24 cellular contexts compared by ENCODE assay signal in the genomic region with DNA sequence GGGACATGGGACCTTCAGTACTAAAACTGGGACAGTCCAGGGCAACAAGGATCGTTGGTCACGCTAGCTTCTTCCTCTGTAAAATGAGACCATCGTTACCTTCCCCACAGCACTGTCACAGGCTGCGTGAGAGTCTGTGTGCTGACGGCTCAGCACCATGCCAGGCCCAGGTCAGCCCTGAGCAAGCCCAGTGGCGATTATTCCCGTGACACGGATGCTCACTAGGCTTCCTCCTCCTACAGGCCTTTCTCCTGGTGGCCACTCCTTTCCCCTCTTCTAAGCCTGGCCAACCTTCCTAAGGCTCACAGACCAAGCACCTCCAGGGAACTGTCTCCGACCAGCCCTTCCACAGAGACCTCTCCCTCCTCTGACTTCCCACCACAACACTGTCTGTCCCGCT.
DNase-seq lines count a peak whose midpoint lies in the region; ATAC-seq and TF ChIP-seq lines count a peak whose summit lies in the region.
"Had no signal": no experiment of that assay in that cellular context is flagged by ENCODE, and none has a peak within 500 bp of the region (broad histone marks: within the 10 kb centered on the region; RNA-seq: fewer than 3 reads in every experiment).

No MANE protein-coding gene starts in this region.

- no peaks in the 10 kb centered on the region for H3K9me3 Mint-ChIP-seq in stimulated activated naive CD8-positive, alpha-beta T cell treated with anti-CD3 and anti-CD28 coated beads, Interleukin-15, Interleukin-2, amounts not matched to agents 100 ng/mL and 50 ng/mL, for 24 hours
- no peaks in the 10 kb centered on the region for H3K9me3 Mint-ChIP-seq in activated CD8-positive, alpha-beta T cell treated with anti-CD3 and anti-CD28 coated beads, Interleukin-2, amount 10 ng/mL, durations not matched to agents 7 days and 5 days (ENCODE audit: insufficient read depth)
- no peaks in the 10 kb centered on the region for H3K9me3 Mint-ChIP-seq in endothelial cell (ENCODE audit: unreplicated experiment)

- ATAC-seq in stimulated activated naive CD8-positive, alpha-beta T cell treated with anti-CD3 and anti-CD28 coated beads, Interleukin-15, Interleukin-2, amounts not matched to agents 100 U/mL and 50 U/mL, for 24 hours = no peak
- ATAC-seq in activated CD8-positive, alpha-beta T cell treated with anti-CD3 and anti-CD28 coated beads, Interleukin-2, amount 10 ng/mL, durations not matched to agents 7 days and 5 days = no peak
- ATAC-seq: left lung, pancreas had no signal

- H3K27me3 Mint-ChIP-seq in stimulated activated naive CD8-positive, alpha-beta T cell treated with anti-CD3 and anti-CD28 coated beads, Interleukin-15, Interleukin-2, amounts not matched to agents 100 ng/mL and 50 ng/mL, for 24 hours = no peaks in the 10 kb centered on the region
- H3K27me3 Mint-ChIP-seq in activated CD8-positive, alpha-beta T cell treated with anti-CD3 and anti-CD28 coated beads, Interleukin-2, amount 10 ng/mL, durations not matched to agents 7 days and 5 days (ENCODE audit: low read depth) = no peaks in the 10 kb centered on the region
- peaks cover 3% of the 10 kb centered on the region for H3K27me3 Mint-ChIP-seq in endothelial cell (ENCODE audit: unreplicated experiment)
- H3K27me3 Mint-ChIP-seq: activated CD4-positive, alpha-beta memory T cell treated with anti-CD3 and anti-CD28 coated beads, Interleukin-2, amount 10 ng/mL, durations not matched to agents 7 days and 5 days; naive B cell had no signal

- POLR2A ChIA-PET in activated CD8-positive, alpha-beta T cell treated with anti-CD3 and anti-CD28 coated beads, Interleukin-2, amount 10 ng/mL, durations not matched to agents 7 days and 5 days (lab: Charles Lee) = interaction anchor here (0.6 to 12.1 kb wide), 7 partner anchors 8 to 100 kb away, joined by 3 to 106 read pairs (median 7); no protein-coding TSS in a partner anchor

- peaks cover 91% of the 10 kb centered on the region for H3K4me1 Mint-ChIP-seq in stimulated activated naive CD8-positive, alpha-beta T cell treated with anti-CD3 and anti-CD28 coated beads, Interleukin-15, Interleukin-2, amounts not matched to agents 100 ng/mL and 50 ng/mL, for 24 hours (ENCODE audit: low read depth)
- peaks cover 89% of the 10 kb centered on the region for H3K4me1 Mint-ChIP-seq in activated CD8-positive, alpha-beta T cell treated with anti-CD3 and anti-CD28 coated beads, Interleukin-2, amount 10 ng/mL, durations not matched to agents 7 days and 5 days (ENCODE audit: low read depth)
- no peaks in the 10 kb centered on the region for H3K4me1 Mint-ChIP-seq in endothelial cell (ENCODE audit: unreplicated experiment)

- no peak for DNase-seq in stimulated activated naive CD8-positive, alpha-beta T cell treated with anti-CD3 and anti-CD28 coated beads, Interleukin-15, Interleukin-2, amounts not matched to agents 100 U/mL and 50 U/mL, for 24 hours
- DNase-seq in activated CD8-positive, alpha-beta T cell treated with anti-CD3 and anti-CD28 coated beads, Interleukin-2, amount 10 ng/mL, durations not matched to agents 7 days and 5 days = no peak
- DNase-seq in left kidney (ENCODE audit: low read depth, low spot score) (peak; percentile 25), NCI-H1092 (lab: John Stamatoyannopoulos, UW) (no peak), endothelial cell (ENCODE audit: low spot score) (no peak), HCEC 1CT (no peak)
- DNase-seq: activated CD4-positive, alpha-beta memory T cell treated with anti-CD3 and anti-CD28 coated beads, Interleukin-2, amount 10 ng/mL, durations not matched to agents 7 days and 5 days; activated T-cell treated with anti-CD3 and anti-CD28 coated beads, Interleukin-2, amount 50 U/mL, for 48 hours; erythroblast; GDM1; heart right ventricle; left lung; MG63; naive B cell; NCI-H1417; NCI-H2081; NCI-H446; NCI-H82; SK-N-SH; T-helper 9 cell; trophoblast cell; WERI-Rb-1 had no signal

- H3K4me3 Mint-ChIP-seq in stimulated activated naive CD8-positive, alpha-beta T cell treated with anti-CD3 and anti-CD28 coated beads, Interleukin-15, Interleukin-2, amounts not matched to agents 100 ng/mL and 50 ng/mL, for 24 hours = no peak overlapping the region
- no peak overlapping the region for H3K4me3 Mint-ChIP-seq in activated CD8-positive, alpha-beta T cell treated with anti-CD3 and anti-CD28 coated beads, Interleukin-2, amount 10 ng/mL, durations not matched to agents 7 days and 5 days
- no peak overlapping the region for H3K4me3 Mint-ChIP-seq in endothelial cell (ENCODE audit: unreplicated experiment)
- H3K4me3 Mint-ChIP-seq: activated CD4-positive, alpha-beta memory T cell treated with anti-CD3 and anti-CD28 coated beads, Interleukin-2, amount 10 ng/mL, durations not matched to agents 7 days and 5 days; naive B cell had no signal

- no peak for TF ChIP-seq CTCF in endothelial cell (IDR thresholded peaks at IDR 0.05; ENCODE audit: unreplicated experiment)

- H3K36me3 Mint-ChIP-seq in stimulated activated naive CD8-positive, alpha-beta T cell treated with anti-CD3 and anti-CD28 coated beads, Interleukin-15, Interleukin-2, amounts not matched to agents 100 ng/mL and 50 ng/mL, for 24 hours (ENCODE audit: low read depth) = peaks cover 15% of the 10 kb centered on the region
- peaks cover 20% of the 10 kb centered on the region for H3K36me3 Mint-ChIP-seq in activated CD8-positive, alpha-beta T cell treated with anti-CD3 and anti-CD28 coated beads, Interleukin-2, amount 10 ng/mL, durations not matched to agents 7 days and 5 days (ENCODE audit: low read depth)
- H3K36me3 Mint-ChIP-seq in endothelial cell (ENCODE audit: low read depth, unreplicated experiment) = peaks cover 6% of the 10 kb centered on the region
- H3K36me3 Mint-ChIP-seq: naive B cell had no signal

- peak overlapping the region; percentile 86 for H3K27ac Mint-ChIP-seq in stimulated activated naive CD8-positive, alpha-beta T cell treated with anti-CD3 and anti-CD28 coated beads, Interleukin-15, Interleukin-2, amounts not matched to agents 100 ng/mL and 50 ng/mL, for 24 hours
- peak overlapping the region; percentile 88 for H3K27ac Mint-ChIP-seq in activated CD8-positive, alpha-beta T cell treated with anti-CD3 and anti-CD28 coated beads, Interleukin-2, amount 10 ng/mL, durations not matched to agents 7 days and 5 days
- no peak overlapping the region for H3K27ac Mint-ChIP-seq in endothelial cell (ENCODE audit: unreplicated experiment)

- CTCF ChIA-PET in activated CD8-positive, alpha-beta T cell treated with anti-CD3 and anti-CD28 coated beads, Interleukin-2, amount 10 ng/mL, durations not matched to agents 7 days and 5 days (lab: Charles Lee) = interaction anchor here (0.9 to 12.4 kb wide), 9 partner anchors 9 to 36 kb away, joined by 3 to 136 read pairs (median 4); no protein-coding TSS in a partner anchor
